Comparison of ENCODE assay signal across 30 cellular contexts in genomic region chr2:133888816-133889215, GRCh38.
"Had no signal": no experiment of that assay in that cellular context is flagged by ENCODE, and none has a peak within 500 bp of the region (broad histone marks: within the 10 kb centered on the region; RNA-seq: fewer than 3 reads in every experiment).

No MANE protein-coding gene starts in this region.

- H3K4me3 ChIP-seq: coronary artery, dorsolateral prefrontal cortex had no signal

- H3K9me3 Mint-ChIP-seq: activated CD4-positive, alpha-beta T cell treated with anti-CD3 and anti-CD28 coated beads, Interleukin-2, amount 10 ng/mL, durations not matched to agents 7 days and 5 days; activated CD8-positive, alpha-beta T cell treated with anti-CD3 and anti-CD28 coated beads for 36 hours; activated T-helper 17 cell treated with anti-CD3 and anti-CD28 coated beads, Interleukin-2, amount 50 U/mL, for 72 hours; central memory CD8-positive, alpha-beta T cell had no signal

- ATAC-seq: activated CD4-positive, alpha-beta T cell treated with anti-CD3 and anti-CD28 coated beads for 36 hours; activated CD8-positive, alpha-beta T cell treated with anti-CD3 and anti-CD28 coated beads for 36 hours; activated T-cell treated with anti-CD3 and anti-CD28 coated beads, Interleukin-2, amount 50 U/mL, for 4 hours; activated T-helper 17 cell treated with anti-CD3 and anti-CD28 coated beads, Interleukin-2, amount 50 U/mL, for 72 hours; esophagus mucosa had no signal

- H3K36me3 ChIP-seq: brain microvascular endothelial cell had no signal

- H3K27ac Mint-ChIP-seq: activated CD4-positive, alpha-beta T cell treated with anti-CD3 and anti-CD28 coated beads for 36 hours; activated CD4-positive, alpha-beta T cell treated with anti-CD3 and anti-CD28 coated beads, Interleukin-2, amount 10 ng/mL, durations not matched to agents 7 days and 5 days; activated CD8-positive, alpha-beta T cell treated with anti-CD3 and anti-CD28 coated beads for 36 hours; activated naive CD8-positive, alpha-beta T cell; activated T-helper 17 cell treated with anti-CD3 and anti-CD28 coated beads, Interleukin-2, amount 50 U/mL, for 72 hours; dendritic cell treated with granulocyte-macrophage colony-stimulating factor and Interleukin-4, amounts not matched to agents 40 ng/mL and 50 ng/mL, for 4 days; endodermal cell had no signal

- FAIRE-seq: astrocyte, bronchial epithelial cell, frontal cortex had no signal

- H3K27me3 ChIP-seq: brain microvascular endothelial cell had no signal

- H3K4me1 Mint-ChIP-seq: activated CD4-positive, alpha-beta T cell treated with anti-CD3 and anti-CD28 coated beads for 36 hours; activated CD4-positive, alpha-beta T cell treated with anti-CD3 and anti-CD28 coated beads, Interleukin-2, amount 10 ng/mL, durations not matched to agents 7 days and 5 days; activated T-helper 17 cell treated with anti-CD3 and anti-CD28 coated beads, Interleukin-2, amount 50 U/mL, for 72 hours; central memory CD8-positive, alpha-beta T cell had no signal

- H3K36me3 Mint-ChIP-seq: activated naive CD8-positive, alpha-beta T cell had no signal

- H3K27ac ChIP-seq: brain microvascular endothelial cell, coronary artery, dorsolateral prefrontal cortex had no signal

- DNase-seq: activated CD4-positive, alpha-beta T cell treated with anti-CD3 and anti-CD28 coated beads for 36 hours; activated CD4-positive, alpha-beta T cell treated with anti-CD3 and anti-CD28 coated beads, Interleukin-2, amount 10 ng/mL, durations not matched to agents 7 days and 5 days; activated CD4-positive, alpha-beta T cell treated with anti-CD3 and anti-CD28 coated beads, Interleukin-2, amount 50 U/mL, for 4 hours; activated CD4-positive, CD25-positive, alpha-beta regulatory T cell; activated CD4-positive, CD25-positive, alpha-beta regulatory T cell treated with anti-CD3 and anti-CD28 coated beads, Interleukin-2, amount 50 U/mL, for 72 hours; activated CD8-positive, alpha-beta memory T cell treated with anti-CD3 and anti-CD28 coated beads for 24 hours; activated CD8-positive, alpha-beta T cell treated with anti-CD3 and anti-CD28 coated beads for 36 hours; activated effector memory CD4-positive, alpha-beta T cell treated with Interleukin-2 at 50 U/mL for 16 hours; activated gamma-delta T cell treated with Interleukin-2 at 50 U/mL for 16 hours; activated naive CD4-positive, alpha-beta T cell treated with anti-CD3 and anti-CD28 coated beads, Interleukin-2, amount 50 U/mL, for 16 hours; activated naive CD4-positive, alpha-beta T cell treated with Interleukin-2 at 50 U/mL for 16 hours; activated T-cell treated with anti-CD3 and anti-CD28 coated beads, Interleukin-2, amount 50 U/mL, for 4 hours; amniotic stem cell; anterior cingulate cortex; brain microvascular endothelial cell; dorsolateral prefrontal cortex; effector memory CD4-positive, alpha-beta T cell; endodermal cell; foreskin fibroblast; head of caudate nucleus; T-helper 2 cell had no signal

- H3K4me3 Mint-ChIP-seq: activated CD4-positive, alpha-beta T cell treated with anti-CD3 and anti-CD28 coated beads for 36 hours; activated CD4-positive, alpha-beta T cell treated with anti-CD3 and anti-CD28 coated beads, Interleukin-2, amount 10 ng/mL, durations not matched to agents 7 days and 5 days; activated CD8-positive, alpha-beta T cell treated with anti-CD3 and anti-CD28 coated beads for 36 hours; activated naive CD8-positive, alpha-beta T cell; activated T-cell treated with anti-CD3 and anti-CD28 coated beads, Interleukin-2, amount 50 U/mL, for 4 hours; activated T-helper 17 cell treated with anti-CD3 and anti-CD28 coated beads, Interleukin-2, amount 50 U/mL, for 72 hours; central memory CD8-positive, alpha-beta T cell; dendritic cell treated with granulocyte-macrophage colony-stimulating factor and Interleukin-4, amounts not matched to agents 40 ng/mL and 50 ng/mL, for 4 days; endodermal cell had no signal
